Comparison of ENCODE assay signal across 9 cellular contexts in the genomic region with DNA sequence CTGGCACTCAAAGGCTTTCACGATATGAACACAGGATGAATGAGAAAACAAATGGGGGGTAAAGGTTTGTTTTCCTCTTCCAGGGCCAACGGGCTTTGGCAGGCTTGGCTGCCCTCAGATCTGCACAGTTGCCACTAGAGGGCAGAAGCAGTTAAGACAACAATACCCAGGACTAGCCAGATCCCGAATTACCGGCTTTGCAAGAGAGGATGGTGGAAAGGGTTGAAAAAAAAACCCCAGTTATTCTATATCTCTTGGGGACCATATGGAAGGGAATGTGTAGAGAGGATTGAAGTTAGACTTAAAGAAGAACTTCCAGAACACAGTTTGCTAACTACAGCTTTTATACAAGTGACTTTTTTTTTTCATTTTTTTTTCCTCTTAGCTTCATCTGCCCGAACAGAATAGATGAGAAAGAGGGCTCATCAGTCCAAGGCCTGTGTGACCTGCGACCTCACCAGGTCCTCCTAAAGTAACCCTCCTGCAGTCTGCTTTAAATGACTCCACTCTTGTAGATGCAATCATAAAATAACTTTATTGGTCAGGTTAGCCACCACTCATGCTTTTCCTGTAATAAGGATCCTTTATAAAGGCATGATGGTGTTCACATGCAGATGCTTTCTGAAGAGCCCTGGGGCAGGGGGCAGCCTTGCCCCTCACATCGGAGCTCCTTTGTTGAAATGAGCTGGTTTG. TPM values are rescaled to one million over a fixed set of nuclear protein-coding genes. Genes with fewer than 3 reads are reported as not detected.
A peak's percentile ranks its signal among the peaks of the same experiment; 100 is the strongest.
DNase-seq lines count a peak whose midpoint lies in the region; ATAC-seq, FAIRE-seq and TF ChIP-seq lines count a peak whose summit lies in the region.
"Had no signal": no experiment of that assay in that cellular context is flagged by ENCODE, and none has a peak within 500 bp of the region (broad histone marks: within the 10 kb centered on the region; RNA-seq: fewer than 3 reads in every experiment).

No MANE protein-coding gene starts in this region.

- H3K36me3 ChIP-seq in neutrophil = no peaks in the 10 kb centered on the region
- H3K36me3 ChIP-seq: BLaER1 had no signal

- TF ChIP-seq POLR2A in NB4 (IDR thresholded peaks at IDR 0.05; ENCODE audit: extremely low read depth, insufficient read length) = no peak

- DNase-seq in SIG-M5 treated with dmso at 0.1 percent for 504 hours (lab: John Stamatoyannopoulos, UW; ENCODE audit: unreplicated experiment) (peak; percentile 89), SIG-M5 (lab: John Stamatoyannopoulos, UW) (no peak), NB4 (ENCODE audit: low read depth) (peak; percentile 77), SHP77 (lab: John Stamatoyannopoulos, UW) (peak; percentile 79 to 82), frontal cortex (ENCODE audit: low spot score in 2 of 2) (peak; percentile 81 to 90)
- peak; percentile 59 for DNase-seq in activated naive CD4-positive, alpha-beta T cell treated with Interleukin-2 at 50 U/mL for 16 hours

- H3K27ac ChIP-seq in neutrophil = no peak overlapping the region
- H3K27ac ChIP-seq: BLaER1 had no signal

- H3K4me3 ChIP-seq in NB4 (ENCODE audit: low read depth, low read length) (no peak overlapping the region), neutrophil (ENCODE audit: low read depth in 1 of 2, low read length in 1 of 2) (no peak overlapping the region)
- H3K4me3 ChIP-seq: BLaER1 had no signal

- H3K4me1 ChIP-seq in neutrophil (ENCODE audit: control insufficient read depth in 1 of 2, insufficient read depth in 1 of 2, low read depth in 1 of 2, low read length in 1 of 2) = peaks cover 3 to 5% of the 10 kb centered on the region in 2 experiments

- peak; percentile 89 for TF ChIP-seq CTCF in NB4 (IDR thresholded peaks at IDR 0.05; ENCODE audit: low read depth, low read length)
- peak; percentile 88 for TF ChIP-seq CTCF in neutrophil (IDR thresholded peaks at IDR 0.05)

- no peak for FAIRE-seq in frontal cortex (lab: Jason Lieb, UNC)

- H3K9me3 ChIP-seq in neutrophil = no peaks in the 10 kb centered on the region
- H3K9me3 ChIP-seq: BLaER1 had no signal

- H3K27me3 ChIP-seq in neutrophil = peaks cover 26% of the 10 kb centered on the region

- ATAC-seq in GM21723 (IDR thresholded peaks at IDR 0.05; ENCODE audit: unreplicated experiment) = no peak

RNA-seq across cellular contexts. Expression of a gene that starts 10.7 kb away (rescaled TPM):
- total RNA-seq in frontal cortex = 1.6 TPM

RNA-seq across cellular contexts. Expression of a gene that starts 34.9 kb away (rescaled TPM):
- 5.3 TPM for total RNA-seq in frontal cortex
